In the genomic region with DNA sequence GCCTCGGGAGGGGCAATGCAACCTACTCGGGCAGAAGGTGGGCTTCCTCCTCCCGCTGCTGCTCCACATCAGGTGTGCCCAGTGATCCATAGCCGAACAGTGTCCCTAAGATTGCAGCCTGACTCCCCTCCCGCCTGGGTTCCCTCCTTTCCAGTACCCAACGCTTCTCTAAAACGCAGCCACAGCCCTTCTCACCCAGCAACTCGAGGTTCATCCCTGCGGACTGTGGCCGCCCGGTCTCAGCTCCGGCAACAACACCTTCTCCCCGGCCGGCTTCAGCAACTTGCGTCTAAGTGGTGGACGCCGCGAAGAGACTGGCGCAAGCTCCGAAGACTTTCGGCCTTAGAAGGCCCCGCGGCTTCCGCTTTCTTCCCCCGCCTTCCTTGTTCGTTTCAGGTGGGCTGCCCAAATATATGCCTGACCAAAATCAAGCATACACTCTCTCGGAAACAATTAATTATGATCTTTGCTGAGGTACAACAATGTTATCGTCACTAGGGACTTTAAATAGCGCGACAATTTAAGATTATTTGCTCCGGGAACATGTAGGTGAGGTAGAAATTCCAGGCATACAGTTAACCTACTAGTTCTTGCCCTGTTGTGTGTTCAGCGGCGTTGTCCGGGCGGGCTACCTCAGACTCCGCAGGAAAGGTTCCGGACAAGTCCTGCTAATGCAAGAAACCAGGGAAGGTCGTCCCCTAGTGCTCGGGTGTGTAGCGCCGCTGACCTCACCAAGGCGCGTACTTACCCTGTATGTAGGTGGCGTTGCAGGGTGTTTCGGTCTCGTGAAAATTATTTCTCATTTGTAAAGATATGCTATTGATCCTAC, we compare ENCODE assay signal across 1 cellular context.
TF ChIP-seq lines count a peak whose summit lies in the region.

Gene RBBP5 (minus strand): TSS at position 319 of the 829 bp plus-strand sequence. CDS start 105 bp downstream, at position 214.

TF ChIP-seq in H1, 55 proteins besides CTCF, POLR2A, EP300 and RAD21 (continues in another document):
- TF ChIP-seq KDM5A (IDR thresholded peaks at IDR 0.05; ENCODE audit: low read length): peak; percentile 60; the same call in 1 of the 2 replicates
- TF ChIP-seq RFX5 (IDR thresholded peaks at IDR 0.05; ENCODE audit: borderline replicate concordance, low read depth, low read length): no peak
- TF ChIP-seq TBP (IDR thresholded peaks at IDR 0.05; ENCODE audit: low read depth, low read length): peak; percentile 91
- TF ChIP-seq EZH2 (IDR thresholded peaks at IDR 0.05; ENCODE audit: low read depth, low read length, severe bottlenecking): no peak
- peak; percentile 96 for TF ChIP-seq TAF1 (IDR thresholded peaks at IDR 0.05; ENCODE audit: low read depth, low read length)
- peak; percentile 89 for TF ChIP-seq JUND (IDR thresholded peaks at IDR 0.05; ENCODE audit: low read length)
- no peak for TF ChIP-seq CTBP2 (IDR thresholded peaks at IDR 0.05; ENCODE audit: borderline replicate concordance, insufficient read depth, insufficient read length, low read length)
- TF ChIP-seq RNF2 (IDR thresholded peaks at IDR 0.05; ENCODE audit: borderline replicate concordance, low read depth, low read length, missing control alignments, poor library complexity, severe bottlenecking): no peak
- no peak for TF ChIP-seq NRF1 (IDR thresholded peaks at IDR 0.05; ENCODE audit: low read depth, low read length)
- TF ChIP-seq EGR1 (IDR thresholded peaks at IDR 0.05; ENCODE audit: borderline replicate concordance, low read depth, low read length): no peak; the same call in 1 of the 2 replicates
- TF ChIP-seq POU5F1 (IDR thresholded peaks at IDR 0.05; ENCODE audit: low read depth, low read length): no peak
- TF ChIP-seq SIRT6 (IDR thresholded peaks at IDR 0.05; ENCODE audit: low read length): no peak
- peak; percentile 73 for TF ChIP-seq MAX (IDR thresholded peaks at IDR 0.05)
- TF ChIP-seq ZNF274 (IDR thresholded peaks at IDR 0.05; ENCODE audit: borderline replicate concordance, extremely low read depth, low read length): no peak
- TF ChIP-seq SRF (IDR thresholded peaks at IDR 0.05; ENCODE audit: low read depth, low read length): peak; percentile 60; the same call in 1 of the 2 replicates
- peak; percentile 68; the same call in 1 of the 2 replicates for TF ChIP-seq RBBP5 (IDR thresholded peaks at IDR 0.05; ENCODE audit: borderline replicate concordance, low read depth, low read length)
- peak; percentile 76 for TF ChIP-seq JUN (IDR thresholded peaks at IDR 0.05; ENCODE audit: low read depth, low read length)
- TF ChIP-seq, protein P1, sequence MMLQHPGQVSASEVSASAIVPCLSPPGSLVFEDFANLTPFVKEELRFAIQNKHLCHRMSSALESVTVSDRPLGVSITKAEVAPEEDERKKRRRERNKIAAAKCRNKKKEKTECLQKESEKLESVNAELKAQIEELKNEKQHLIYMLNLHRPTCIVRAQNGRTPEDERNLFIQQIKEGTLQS (IDR thresholded peaks at IDR 0.05; ENCODE audit: insufficient read depth, low read depth, low read length): no peak
- TF ChIP-seq, protein P2, sequence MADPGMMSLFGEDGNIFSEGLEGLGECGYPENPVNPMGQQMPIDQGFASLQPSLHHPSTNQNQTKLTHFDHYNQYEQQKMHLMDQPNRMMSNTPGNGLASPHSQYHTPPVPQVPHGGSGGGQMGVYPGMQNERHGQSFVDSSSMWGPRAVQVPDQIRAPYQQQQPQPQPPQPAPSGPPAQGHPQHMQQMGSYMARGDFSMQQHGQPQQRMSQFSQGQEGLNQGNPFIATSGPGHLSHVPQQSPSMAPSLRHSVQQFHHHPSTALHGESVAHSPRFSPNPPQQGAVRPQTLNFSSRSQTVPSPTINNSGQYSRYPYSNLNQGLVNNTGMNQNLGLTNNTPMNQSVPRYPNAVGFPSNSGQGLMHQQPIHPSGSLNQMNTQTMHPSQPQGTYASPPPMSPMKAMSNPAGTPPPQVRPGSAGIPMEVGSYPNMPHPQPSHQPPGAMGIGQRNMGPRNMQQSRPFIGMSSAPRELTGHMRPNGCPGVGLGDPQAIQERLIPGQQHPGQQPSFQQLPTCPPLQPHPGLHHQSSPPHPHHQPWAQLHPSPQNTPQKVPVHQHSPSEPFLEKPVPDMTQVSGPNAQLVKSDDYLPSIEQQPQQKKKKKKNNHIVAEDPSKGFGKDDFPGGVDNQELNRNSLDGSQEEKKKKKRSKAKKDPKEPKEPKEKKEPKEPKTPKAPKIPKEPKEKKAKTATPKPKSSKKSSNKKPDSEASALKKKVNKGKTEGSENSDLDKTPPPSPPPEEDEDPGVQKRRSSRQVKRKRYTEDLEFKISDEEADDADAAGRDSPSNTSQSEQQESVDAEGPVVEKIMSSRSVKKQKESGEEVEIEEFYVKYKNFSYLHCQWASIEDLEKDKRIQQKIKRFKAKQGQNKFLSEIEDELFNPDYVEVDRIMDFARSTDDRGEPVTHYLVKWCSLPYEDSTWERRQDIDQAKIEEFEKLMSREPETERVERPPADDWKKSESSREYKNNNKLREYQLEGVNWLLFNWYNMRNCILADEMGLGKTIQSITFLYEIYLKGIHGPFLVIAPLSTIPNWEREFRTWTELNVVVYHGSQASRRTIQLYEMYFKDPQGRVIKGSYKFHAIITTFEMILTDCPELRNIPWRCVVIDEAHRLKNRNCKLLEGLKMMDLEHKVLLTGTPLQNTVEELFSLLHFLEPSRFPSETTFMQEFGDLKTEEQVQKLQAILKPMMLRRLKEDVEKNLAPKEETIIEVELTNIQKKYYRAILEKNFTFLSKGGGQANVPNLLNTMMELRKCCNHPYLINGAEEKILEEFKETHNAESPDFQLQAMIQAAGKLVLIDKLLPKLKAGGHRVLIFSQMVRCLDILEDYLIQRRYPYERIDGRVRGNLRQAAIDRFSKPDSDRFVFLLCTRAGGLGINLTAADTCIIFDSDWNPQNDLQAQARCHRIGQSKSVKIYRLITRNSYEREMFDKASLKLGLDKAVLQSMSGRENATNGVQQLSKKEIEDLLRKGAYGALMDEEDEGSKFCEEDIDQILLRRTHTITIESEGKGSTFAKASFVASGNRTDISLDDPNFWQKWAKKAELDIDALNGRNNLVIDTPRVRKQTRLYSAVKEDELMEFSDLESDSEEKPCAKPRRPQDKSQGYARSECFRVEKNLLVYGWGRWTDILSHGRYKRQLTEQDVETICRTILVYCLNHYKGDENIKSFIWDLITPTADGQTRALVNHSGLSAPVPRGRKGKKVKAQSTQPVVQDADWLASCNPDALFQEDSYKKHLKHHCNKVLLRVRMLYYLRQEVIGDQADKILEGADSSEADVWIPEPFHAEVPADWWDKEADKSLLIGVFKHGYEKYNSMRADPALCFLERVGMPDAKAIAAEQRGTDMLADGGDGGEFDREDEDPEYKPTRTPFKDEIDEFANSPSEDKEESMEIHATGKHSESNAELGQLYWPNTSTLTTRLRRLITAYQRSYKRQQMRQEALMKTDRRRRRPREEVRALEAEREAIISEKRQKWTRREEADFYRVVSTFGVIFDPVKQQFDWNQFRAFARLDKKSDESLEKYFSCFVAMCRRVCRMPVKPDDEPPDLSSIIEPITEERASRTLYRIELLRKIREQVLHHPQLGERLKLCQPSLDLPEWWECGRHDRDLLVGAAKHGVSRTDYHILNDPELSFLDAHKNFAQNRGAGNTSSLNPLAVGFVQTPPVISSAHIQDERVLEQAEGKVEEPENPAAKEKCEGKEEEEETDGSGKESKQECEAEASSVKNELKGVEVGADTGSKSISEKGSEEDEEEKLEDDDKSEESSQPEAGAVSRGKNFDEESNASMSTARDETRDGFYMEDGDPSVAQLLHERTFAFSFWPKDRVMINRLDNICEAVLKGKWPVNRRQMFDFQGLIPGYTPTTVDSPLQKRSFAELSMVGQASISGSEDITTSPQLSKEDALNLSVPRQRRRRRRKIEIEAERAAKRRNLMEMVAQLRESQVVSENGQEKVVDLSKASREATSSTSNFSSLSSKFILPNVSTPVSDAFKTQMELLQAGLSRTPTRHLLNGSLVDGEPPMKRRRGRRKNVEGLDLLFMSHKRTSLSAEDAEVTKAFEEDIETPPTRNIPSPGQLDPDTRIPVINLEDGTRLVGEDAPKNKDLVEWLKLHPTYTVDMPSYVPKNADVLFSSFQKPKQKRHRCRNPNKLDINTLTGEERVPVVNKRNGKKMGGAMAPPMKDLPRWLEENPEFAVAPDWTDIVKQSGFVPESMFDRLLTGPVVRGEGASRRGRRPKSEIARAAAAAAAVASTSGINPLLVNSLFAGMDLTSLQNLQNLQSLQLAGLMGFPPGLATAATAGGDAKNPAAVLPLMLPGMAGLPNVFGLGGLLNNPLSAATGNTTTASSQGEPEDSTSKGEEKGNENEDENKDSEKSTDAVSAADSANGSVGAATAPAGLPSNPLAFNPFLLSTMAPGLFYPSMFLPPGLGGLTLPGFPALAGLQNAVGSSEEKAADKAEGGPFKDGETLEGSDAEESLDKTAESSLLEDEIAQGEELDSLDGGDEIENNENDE (IDR thresholded peaks at IDR 0.05; ENCODE audit: insufficient replicate concordance, low read length): no peak
- peak; percentile 98 for TF ChIP-seq ASH2L (IDR thresholded peaks at IDR 0.05; ENCODE audit: low read length)
- TF ChIP-seq BRCA1 (IDR thresholded peaks at IDR 0.05; ENCODE audit: low read depth, low read length): no peak
- TF ChIP-seq POLR2AphosphoS5 (IDR thresholded peaks at IDR 0.05; ENCODE audit: low read depth, low read length): peak; percentile 62
- TF ChIP-seq, protein P3, sequence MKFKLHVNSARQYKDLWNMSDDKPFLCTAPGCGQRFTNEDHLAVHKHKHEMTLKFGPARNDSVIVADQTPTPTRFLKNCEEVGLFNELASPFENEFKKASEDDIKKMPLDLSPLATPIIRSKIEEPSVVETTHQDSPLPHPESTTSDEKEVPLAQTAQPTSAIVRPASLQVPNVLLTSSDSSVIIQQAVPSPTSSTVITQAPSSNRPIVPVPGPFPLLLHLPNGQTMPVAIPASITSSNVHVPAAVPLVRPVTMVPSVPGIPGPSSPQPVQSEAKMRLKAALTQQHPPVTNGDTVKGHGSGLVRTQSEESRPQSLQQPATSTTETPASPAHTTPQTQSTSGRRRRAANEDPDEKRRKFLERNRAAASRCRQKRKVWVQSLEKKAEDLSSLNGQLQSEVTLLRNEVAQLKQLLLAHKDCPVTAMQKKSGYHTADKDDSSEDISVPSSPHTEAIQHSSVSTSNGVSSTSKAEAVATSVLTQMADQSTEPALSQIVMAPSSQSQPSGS (IDR thresholded peaks at IDR 0.05; ENCODE audit: low read length): peak; percentile 97
- TF ChIP-seq GTF2F1 (IDR thresholded peaks at IDR 0.05; ENCODE audit: borderline replicate concordance, low read depth, low read length): no peak
- peak in 1 of 2 experiments; percentile 62; a peak in 1 of 4 replicates for TF ChIP-seq HDAC2 (IDR thresholded peaks at IDR 0.05; ENCODE audit: borderline replicate concordance in 1 of 2, low read depth in 2 of 2, low read length in 2 of 2)
- TF ChIP-seq TAF7 (optimal IDR thresholded peaks at IDR 0.05; ENCODE audit: borderline replicate concordance, low read depth, low read length): peak; percentile 94
- peak; percentile 60 for TF ChIP-seq KDM4A (IDR thresholded peaks at IDR 0.05; ENCODE audit: low read depth, low read length, severe bottlenecking)
- no peak for TF ChIP-seq KDM1A (IDR thresholded peaks at IDR 0.05; ENCODE audit: borderline replicate concordance, low read length)
- TF ChIP-seq FOSL1 (IDR thresholded peaks at IDR 0.05; ENCODE audit: insufficient read depth, low read depth, low read length): no peak
- peak; percentile 45; the same call in 1 of the 2 replicates for TF ChIP-seq YY1 (IDR thresholded peaks at IDR 0.05; ENCODE audit: low read depth, low read length)
- peak; percentile 80 for TF ChIP-seq SAP30 (IDR thresholded peaks at IDR 0.05; ENCODE audit: insufficient read depth, insufficient replicate concordance, low read length)
- TF ChIP-seq SIX5 (IDR thresholded peaks at IDR 0.05; ENCODE audit: low read depth, low read length): no peak
- no peak for TF ChIP-seq CHD1 (IDR thresholded peaks at IDR 0.05; ENCODE audit: low read depth, low read length)
- TF ChIP-seq TEAD4 (IDR thresholded peaks at IDR 0.05; ENCODE audit: low read depth, low read length): peak; percentile 83
- TF ChIP-seq CBX8 (IDR thresholded peaks at IDR 0.05; ENCODE audit: borderline replicate concordance, low read depth, low read length): no peak
- TF ChIP-seq E2F6 (IDR thresholded peaks at IDR 0.05): peak; percentile 62; the same call in 1 of the 2 replicates
- peak; percentile 72 to 91; a peak in 2 of 4 replicates for TF ChIP-seq SIN3A (conservative IDR thresholded peaks at IDR 0.05 in 1 of 2, IDR thresholded peaks at IDR 0.05 in 1 of 2; ENCODE audit: low read depth in 1 of 2, low read length in 2 of 2)
- TF ChIP-seq NANOG (IDR thresholded peaks at IDR 0.05; ENCODE audit: insufficient read depth, low read depth, low read length, poor library complexity, severe bottlenecking): no peak
- TF ChIP-seq RXRA (IDR thresholded peaks at IDR 0.05; ENCODE audit: insufficient read depth, low read depth, low read length): no peak
- TF ChIP-seq BCL11A (IDR thresholded peaks at IDR 0.05; ENCODE audit: low read depth in 2 of 2, low read length in 2 of 2): no peak
- TF ChIP-seq BACH1 (IDR thresholded peaks at IDR 0.05; ENCODE audit: low read length): no peak
- TF ChIP-seq CEBPB (IDR thresholded peaks at IDR 0.05; ENCODE audit: low read depth, low read length): no peak
- peak; percentile 100 for TF ChIP-seq SP4 (IDR thresholded peaks at IDR 0.05; ENCODE audit: low read length)
- no peak for TF ChIP-seq SP2 (IDR thresholded peaks at IDR 0.05; ENCODE audit: low read length)
- peak; percentile 76 for TF ChIP-seq SP1 (IDR thresholded peaks at IDR 0.05; ENCODE audit: low read depth, low read length)
- TF ChIP-seq, protein P4, sequence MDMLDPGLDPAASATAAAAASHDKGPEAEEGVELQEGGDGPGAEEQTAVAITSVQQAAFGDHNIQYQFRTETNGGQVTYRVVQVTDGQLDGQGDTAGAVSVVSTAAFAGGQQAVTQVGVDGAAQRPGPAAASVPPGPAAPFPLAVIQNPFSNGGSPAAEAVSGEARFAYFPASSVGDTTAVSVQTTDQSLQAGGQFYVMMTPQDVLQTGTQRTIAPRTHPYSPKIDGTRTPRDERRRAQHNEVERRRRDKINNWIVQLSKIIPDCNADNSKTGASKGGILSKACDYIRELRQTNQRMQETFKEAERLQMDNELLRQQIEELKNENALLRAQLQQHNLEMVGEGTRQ (IDR thresholded peaks at IDR 0.05; ENCODE audit: low read length): no peak
- no peak for TF ChIP-seq HDAC6 (IDR thresholded peaks at IDR 0.05; ENCODE audit: low read depth, low read length)
- peak; percentile 39; the same call in 1 of the 2 replicates for TF ChIP-seq CHD2 (IDR thresholded peaks at IDR 0.05; ENCODE audit: low read length)
- TF ChIP-seq GABPA (IDR thresholded peaks at IDR 0.05; ENCODE audit: borderline replicate concordance, insufficient read depth, low read length): peak; percentile 91; the same call in 1 of the 2 replicates
- no peak for TF ChIP-seq TCF12 (IDR thresholded peaks at IDR 0.05; ENCODE audit: low read depth, low read length)
- TF ChIP-seq CBX5 (IDR thresholded peaks at IDR 0.05; ENCODE audit: low read depth, low read length): no peak
- TF ChIP-seq SUZ12 (IDR thresholded peaks at IDR 0.05; ENCODE audit: low read length): no peak
- peak; percentile 89 for TF ChIP-seq CREB1 (IDR thresholded peaks at IDR 0.05)
- TF ChIP-seq PHF8 (conservative IDR thresholded peaks at IDR 0.05; ENCODE audit: low read depth, low read length): peak; percentile 95
